Comparison of ENCODE assay signal across 21 cellular contexts in genomic region chr7:30413864-30414263, GRCh38.
"Had no signal": no experiment of that assay in that cellular context is flagged by ENCODE, and none has a peak within 500 bp of the region (broad histone marks: within the 10 kb centered on the region; RNA-seq: fewer than 3 reads in every experiment).

No MANE protein-coding gene starts in this region.

- H3K4me3 Mint-ChIP-seq: naive thymus-derived CD4-positive, alpha-beta T cell; nephron; stimulated activated memory B cell treated with anti-CD40 and anti-IgM and Interleukin-4, amounts not matched to agents 10 μg/mL and 1 μg/mL and 100 μg/mL, for 72 hours; type B pancreatic cell had no signal

- H3K4me1 ChIP-seq: esophagus squamous epithelium, prostate gland, testis, tibial artery had no signal

- H3K9me3 Mint-ChIP-seq: stimulated activated memory B cell treated with anti-CD40 and anti-IgM and Interleukin-4, amounts not matched to agents 10 μg/mL and 1 μg/mL and 100 μg/mL, for 72 hours; type B pancreatic cell had no signal

- H3K4me2 ChIP-seq: hepatocyte had no signal

- H3K36me3 ChIP-seq: esophagus squamous epithelium, heart left ventricle, prostate gland, sigmoid colon, tibial artery had no signal

- H3K27ac Mint-ChIP-seq: naive thymus-derived CD4-positive, alpha-beta T cell; stimulated activated memory B cell treated with anti-CD40 and anti-IgM and Interleukin-4, amounts not matched to agents 10 μg/mL and 1 μg/mL and 100 μg/mL, for 72 hours had no signal

- H2AFZ ChIP-seq: hepatocyte had no signal

- H3K27me3 Mint-ChIP-seq: naive thymus-derived CD4-positive, alpha-beta T cell; stimulated activated memory B cell treated with anti-CD40 and anti-IgM and Interleukin-4, amounts not matched to agents 10 μg/mL and 1 μg/mL and 100 μg/mL, for 72 hours; type B pancreatic cell had no signal

- ATAC-seq: naive thymus-derived CD4-positive, alpha-beta T cell; stimulated activated memory B cell treated with anti-CD40 and anti-IgM and Interleukin-4, amounts not matched to agents 10 μg/mL and 1 μg/mL and 100 μg/mL, for 72 hours had no signal

- H3K27me3 ChIP-seq: esophagus squamous epithelium, heart left ventricle, hepatocyte, sigmoid colon, testis, tibial artery had no signal

- H3K27ac ChIP-seq: coronary artery, esophagus squamous epithelium, heart left ventricle, hepatocyte, prostate gland, sigmoid colon, testis, tibial artery had no signal

- H3K9me3 ChIP-seq: prostate gland, sigmoid colon, testis, tibial artery had no signal

- H3K4me3 ChIP-seq: coronary artery, esophagus squamous epithelium, heart left ventricle, hepatocyte, prostate gland, sigmoid colon, testis, tibial artery had no signal

- DNase-seq: dermis blood vessel endothelial cell; effector memory CD4-positive, alpha-beta T cell; esophagus squamous epithelium; foreskin melanocyte; heart left ventricle; kidney; mesendoderm; midbrain; naive thymus-derived CD4-positive, alpha-beta T cell; right cardiac atrium; sigmoid colon; stimulated activated CD4-positive, alpha-beta T cell treated with anti-CD3 and anti-CD28 coated beads, Interleukin-4, amount 100 ng/mL, for 4 hours; stimulated activated naive CD8-positive, alpha-beta T cell treated with anti-CD3 and anti-CD28 coated beads, Interleukin-15, Interleukin-2, amounts not matched to agents 100 U/mL and 50 U/mL, for 24 hours; testis; tibial artery had no signal
